8 cellular contexts compared by ENCODE assay signal in genomic region chr19:42268142-42268703, GRCh38. TPM values are rescaled to one million over a fixed set of nuclear protein-coding genes. Genes with fewer than 3 reads are reported as not detected.
DNase-seq lines count a peak whose midpoint lies in the region; ATAC-seq, FAIRE-seq and TF ChIP-seq lines count a peak whose summit lies in the region.

No MANE protein-coding gene starts in this region.

- TF ChIP-seq POLR2A in GM12892 (IDR thresholded peaks at IDR 0.05; ENCODE audit: low read depth, low read length), result peak; percentile 39; the same call in 1 of the 2 replicates
- TF ChIP-seq POLR2A in adrenal gland (IDR thresholded peaks at IDR 0.05), result peak in 1 of 2 donors; percentile 86

- H3K36me3 ChIP-seq in SU-DHL-6 (ENCODE audit: low read length), result no peaks in the 10 kb centered on the region
- peaks cover 0 to 17% of the 10 kb centered on the region in 2 donors for H3K36me3 ChIP-seq in adrenal gland (replicated peaks in 1 of 2)
- H3K36me3 ChIP-seq in left ventricle myocardium inferior, result peaks cover 14% of the 10 kb centered on the region
- H3K36me3 ChIP-seq in upper lobe of right lung, result peaks cover 13% of the 10 kb centered on the region

- DNase-seq in GM12892 (ENCODE audit: insufficient read length) (peak; percentile 90), NCI-H1417 treated with DMSO at 0.1 percent for 48 hours (lab: John Stamatoyannopoulos, UW) (peak; percentile 97), adrenal gland (peak; percentile 100), left ventricle myocardium inferior (peak; percentile 98), posterior vena cava (ENCODE audit: low spot score) (peak; percentile 99), upper lobe of right lung (peak; percentile 99)

- FAIRE-seq in GM12892 (lab: Jason Lieb, UNC), result no peak

- 0 to 1% (median 0%) methylated on average over 10 to 46 of the region's 46 CpGs for WGBS in adrenal gland, 4 donors

- no peaks in the 10 kb centered on the region for H3K9me3 ChIP-seq in SU-DHL-6 (ENCODE audit: insufficient read depth, low read length)
- no peaks in the 10 kb centered on the region for H3K9me3 ChIP-seq in adrenal gland (replicated peaks in 1 of 3)
- H3K9me3 ChIP-seq in left ventricle myocardium inferior (replicated peaks), result no peaks in the 10 kb centered on the region
- no peaks in the 10 kb centered on the region for H3K9me3 ChIP-seq in upper lobe of right lung

- peaks cover 11% of the 10 kb centered on the region; the same call in 1 of the 2 replicates for H3K79me2 ChIP-seq in SU-DHL-6 (ENCODE audit: insufficient read depth, low read length)

- H3F3A ChIP-seq in SU-DHL-6 (ENCODE audit: insufficient read depth), result no peaks in the 10 kb centered on the region

- H3K4me3 ChIP-seq in SU-DHL-6 (ENCODE audit: insufficient read depth, low read length, poor library complexity, severe bottlenecking) (peak overlapping the region; percentile 67), adrenal gland (peak overlapping the region in 3 of 4 donors; percentile 7 to 65 (median 44)), left ventricle myocardium inferior (peak overlapping the region; percentile 80), upper lobe of right lung (peak overlapping the region; percentile 59)

- peak overlapping the region; percentile 91 for H2AFZ ChIP-seq in SU-DHL-6 (ENCODE audit: low read depth, low read length, severe bottlenecking)

- intact Hi-C loops in adrenal gland (cut with DNase I) (loop anchor here in 1 of 2 donors (2.0 kb wide), 1 partner anchor 13 kb away; the partner anchor contains the start of gene ERF), left ventricle myocardium inferior (cut with micrococcal nuclease) (no loop called here), posterior vena cava (cut with DNase I) (no loop called here), upper lobe of right lung (cut with DNase I) (no loop called here)

- no peaks in the 10 kb centered on the region for H4K20me1 ChIP-seq in SU-DHL-6 (ENCODE audit: low read depth, low read length)

- ATAC-seq in HG02798 (IDR thresholded peaks at IDR 0.05; ENCODE audit: poor library complexity, unreplicated experiment), result peak; percentile 65
- ATAC-seq in upper lobe of right lung, result peak; percentile 83

- H3K9ac ChIP-seq in SU-DHL-6 (ENCODE audit: low read length), result peak overlapping the region; percentile 61

- H3K27ac ChIP-seq in SU-DHL-6 (ENCODE audit: low read depth, low read length) (peak overlapping the region; percentile 80), adrenal gland (peak overlapping the region; percentile 91 to 99 (median 95)), left ventricle myocardium inferior (replicated peaks) (peak overlapping the region; percentile 99), upper lobe of right lung (peak overlapping the region; percentile 99)

- TF ChIP-seq CTCF in SU-DHL-6 (IDR thresholded peaks at IDR 0.05; ENCODE audit: insufficient read depth, low read length, poor library complexity, severe bottlenecking), result no peak
- TF ChIP-seq CTCF in adrenal gland (IDR thresholded peaks at IDR 0.05), result peak in 2 of 6 experiments; percentile 36
- TF ChIP-seq CTCF in left ventricle myocardium inferior (IDR thresholded peaks at IDR 0.05; ENCODE audit: borderline replicate concordance), result no peak
- TF ChIP-seq CTCF in upper lobe of right lung (IDR thresholded peaks at IDR 0.05), result no peak

- no peaks in the 10 kb centered on the region for H3K9me2 ChIP-seq in SU-DHL-6 (replicated peaks; ENCODE audit: insufficient read depth, low read length)

- H3K27me3 ChIP-seq in SU-DHL-6 (ENCODE audit: low read length) (no peaks in the 10 kb centered on the region), adrenal gland (no peaks in the 10 kb centered on the region), left ventricle myocardium inferior (ENCODE audit: low read depth) (no peaks in the 10 kb centered on the region), upper lobe of right lung (no peaks in the 10 kb centered on the region)

- peaks cover 24 to 27% of the 10 kb centered on the region in 2 donors for H3K4me1 ChIP-seq in adrenal gland (replicated peaks in 1 of 2)
- peaks cover 33% of the 10 kb centered on the region for H3K4me1 ChIP-seq in left ventricle myocardium inferior
- peaks cover 25% of the 10 kb centered on the region for H3K4me1 ChIP-seq in upper lobe of right lung

- peak overlapping the region; percentile 90 for H3K4me2 ChIP-seq in SU-DHL-6 (ENCODE audit: low read depth, low read length, poor library complexity, severe bottlenecking)

RNA-seq across cellular contexts. Expression of gene CIC, which starts 0.8 kb away (rescaled TPM):
- 6.1 TPM for polyA plus RNA-seq in GM12892 (2012; ENCODE audit: missing spikeins)
- 100 to 1,000 TPM in 1 of 8 donors, 10 to 100 TPM in 7; 48.7 to 119 (median 72.7) TPM for total RNA-seq in adrenal gland
- polyA plus RNA-seq in adrenal gland, result 100 to 1,000 TPM in 1 of 3 donors, 10 to 100 TPM in 2; 13.3 to 171 (median 61.7) TPM
- 33.3 TPM for total RNA-seq in left ventricle myocardium inferior
- 10 to 100 TPM; 57.7 to 79.0 TPM for total RNA-seq in posterior vena cava
- 76.7 TPM for total RNA-seq in upper lobe of right lung

RNA-seq across cellular contexts. Expression of gene ERF, which starts 13.3 kb away (rescaled TPM):
- 10.6 TPM for polyA plus RNA-seq in GM12892 (2012; ENCODE audit: missing spikeins)
- total RNA-seq in adrenal gland (10 to 100 TPM; 27.0 to 71.2 (median 55.1) TPM), left ventricle myocardium inferior (33.5 TPM), posterior vena cava (10 to 100 TPM; 47.9 to 54.5 TPM), upper lobe of right lung (53.9 TPM)
- polyA plus RNA-seq in adrenal gland, result 100 to 1,000 TPM in 1 of 3 donors, 10 to 100 TPM in 2; 14.3 to 147 (median 44.1) TPM

RNA-seq across cellular contexts. Expression of gene GSK3A, which starts 25.8 kb away (rescaled TPM):
- 21.9 TPM for polyA plus RNA-seq in GM12892 (2012; ENCODE audit: missing spikeins)
- total RNA-seq in adrenal gland, result 10 to 100 TPM; 19.5 to 61.9 (median 45.1) TPM
- 10 to 100 TPM; 51.0 to 94.9 (median 65.5) TPM for polyA plus RNA-seq in adrenal gland
- total RNA-seq in left ventricle myocardium inferior, result 37.6 TPM
- total RNA-seq in posterior vena cava, result 10 to 100 TPM; 29.2 to 35.1 TPM
- 38.7 TPM for total RNA-seq in upper lobe of right lung

RNA-seq across cellular contexts. Expression of gene PRR19, which starts 33.7 kb away (rescaled TPM):
- polyA plus RNA-seq in GM12892 (2012; ENCODE audit: missing spikeins), result not detected
- total RNA-seq in adrenal gland (1 to 10 TPM in 7 of 8 donors, under 1 TPM in 1; 0.78 to 2.5 (median 1.6) TPM), left ventricle myocardium inferior (not detected), posterior vena cava (under 1 TPM in 1 of 2 donors, not detected in 1; 0.19 TPM), upper lobe of right lung (0.52 TPM)
- 1 to 10 TPM in 2 of 3 donors, under 1 TPM in 1; 0.51 to 2.3 (median 1.2) TPM for polyA plus RNA-seq in adrenal gland

RNA-seq across cellular contexts. Expression of gene PAFAH1B3, which starts 34.2 kb away (rescaled TPM):
- polyA plus RNA-seq in GM12892 (2012; ENCODE audit: missing spikeins), result 26.5 TPM
- total RNA-seq in adrenal gland (10 to 100 TPM; 22.7 to 41.3 (median 33.4) TPM), left ventricle myocardium inferior (2.1 TPM), posterior vena cava (1 to 10 TPM; 5.7 to 5.8 TPM), upper lobe of right lung (13.2 TPM)
- polyA plus RNA-seq in adrenal gland, result 10 to 100 TPM; 15.9 to 56.4 (median 37.0) TPM

Comparison
In these comparisons a context has a peak if more than half of its experiments do, and no peak if none do; other contexts are left out.
1. Peak in every context shown above with its lines: DNase-seq, ATAC-seq, H3K4me3 ChIP-seq and H3K27ac ChIP-seq.